8 cellular contexts compared by ENCODE assay signal in the genomic region with DNA sequence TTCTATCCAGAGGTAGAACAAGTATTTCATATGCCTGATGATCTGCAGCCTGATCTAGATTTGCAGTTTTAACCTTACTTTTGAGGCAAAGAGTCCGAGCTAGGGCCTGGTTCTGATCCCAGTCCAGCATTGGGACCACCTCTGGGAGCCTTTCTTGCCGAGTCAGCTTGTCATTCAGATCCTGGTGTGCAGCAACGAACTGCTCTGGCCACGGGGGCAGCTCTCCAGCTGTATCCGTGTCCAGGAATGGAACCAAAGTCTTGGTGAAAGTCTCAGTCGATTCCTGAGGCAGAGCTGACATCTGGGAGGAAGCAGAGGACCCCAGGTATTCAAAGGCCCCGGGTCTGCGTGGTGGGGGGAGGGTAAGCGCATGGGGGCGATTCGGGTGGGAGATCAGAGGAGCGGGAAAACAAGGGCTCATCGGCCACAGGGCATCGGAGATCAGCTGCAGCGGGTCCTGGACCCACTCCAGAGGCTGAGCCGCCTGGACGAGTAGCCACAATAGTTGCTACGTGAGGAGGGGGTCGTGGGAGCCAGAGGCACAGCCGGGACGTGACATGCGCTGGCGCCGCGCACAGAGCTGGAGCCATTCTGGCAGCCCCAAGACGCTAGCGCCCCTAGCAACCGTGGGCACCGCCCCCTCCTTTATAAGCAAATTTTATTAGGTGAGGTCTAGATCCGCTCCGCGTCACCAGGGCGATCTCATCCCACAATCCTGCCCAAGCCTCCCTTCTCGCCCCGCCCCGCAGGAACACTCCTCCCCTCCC. TPM values are rescaled to one million over a fixed set of nuclear protein-coding genes. Genes with fewer than 3 reads are reported as not detected.
DNase-seq lines count a peak whose midpoint lies in the region; ATAC-seq, FAIRE-seq and TF ChIP-seq lines count a peak whose summit lies in the region.

No MANE protein-coding gene starts in this region.

- POLR2A ChIA-PET in H1 (lab: Charles Lee; ENCODE audit: partially characterized antibody) = interaction anchor here (1.5 to 4.8 kb wide), 3 partner anchors 11 to 21 kb away, joined by 5 to 17 read pairs (median 5); no protein-coding TSS in a partner anchor

- TF ChIP-seq RAD21 in H1 (IDR thresholded peaks at IDR 0.05 in 1 of 2, conservative IDR thresholded peaks at IDR 0.05 in 1 of 2; ENCODE audit: low read depth in 2 of 2, low read length in 2 of 2) = no peak

- no peak overlapping the region for H2BK5ac ChIP-seq in H1 (ENCODE audit: low read depth, low read length)

- H3K27me3 ChIP-seq in BLaER1 treated with 17β-estradiol and CSF1 and Interleukin-3, amounts not matched to agents 10 nM and 100 nM = peaks cover 9 to 22% (median 19%) of the 10 kb centered on the region in 11 experiments
- H3K27me3 ChIP-seq in H1 (replicated peaks in 1 of 4; ENCODE audit: control insufficient read depth in 3 of 4, extremely low read depth in 1 of 4, insufficient read depth in 3 of 4, low read length in 3 of 4) = no peaks in the 10 kb centered on the region

- no peak overlapping the region for H3K27ac ChIP-seq in BLaER1 treated with 17β-estradiol and CSF1 and Interleukin-3, amounts not matched to agents 10 nM and 100 nM
- no peak overlapping the region for H3K27ac ChIP-seq in H1 (ENCODE audit: low read depth, low read length)

- peak overlapping the region; percentile 55; the same call in 1 of the 2 replicates for H2BK12ac ChIP-seq in H1 (ENCODE audit: low read depth, low read length)

- CTCF ChIA-PET in H1 (lab: Charles Lee; ENCODE audit: partially characterized antibody) = interaction anchor here (0.6 to 3.2 kb wide), 6 partner anchors 9 to 370 kb away, joined by 3 to 15 read pairs (median 3); no protein-coding TSS in a partner anchor

- H4K20me1 ChIP-seq in BLaER1 treated with 17β-estradiol and CSF1 and Interleukin-3, amounts not matched to agents 10 nM and 100 nM = no peaks in the 10 kb centered on the region
- H4K20me1 ChIP-seq in H1 (replicated peaks in 1 of 2; ENCODE audit: control insufficient read depth in 1 of 2, insufficient read depth in 2 of 2, low read length in 2 of 2) = no peaks in the 10 kb centered on the region

- peaks cover 0 to 13% (median 6%) of the 10 kb centered on the region in 10 experiments; a peak in 10 of 20 replicates for H3K4me1 ChIP-seq in BLaER1 treated with 17β-estradiol and CSF1 and Interleukin-3, amounts not matched to agents 10 nM and 100 nM
- H3K4me1 ChIP-seq in H1 (replicated peaks in 1 of 4; ENCODE audit: control insufficient read depth in 3 of 4, insufficient read depth in 4 of 4, low read length in 3 of 4) = peaks cover 0 to 10% (median 7%) of the 10 kb centered on the region in 4 experiments; a peak in 5 of 7 replicates

- no peak overlapping the region for H2BK120ac ChIP-seq in H1 (replicated peaks; ENCODE audit: low read depth, low read length)

- no peak overlapping the region for H3K9ac ChIP-seq in BLaER1 treated with 17β-estradiol and CSF1 and Interleukin-3, amounts not matched to agents 10 nM and 100 nM
- no peak overlapping the region for H3K9ac ChIP-seq in H1 (replicated peaks in 1 of 4; ENCODE audit: extremely low read depth in 1 of 4, low read depth in 3 of 4, low read length in 3 of 4)

- no peak overlapping the region for H4K8ac ChIP-seq in H1 (ENCODE audit: extremely low read depth, insufficient read depth, low read length)

- H2AFZ ChIP-seq in H1 (ENCODE audit: low read length) = no peak overlapping the region

- no peaks in the 10 kb centered on the region for H3K23me2 ChIP-seq in H1 (ENCODE audit: low read depth, low read length)

- H3K4ac ChIP-seq in H1 (replicated peaks; ENCODE audit: insufficient read length, low read depth, low read length) = no peak overlapping the region

- 91% methylated on average over 17 of the region's 36 CpGs; no CpG with 5 or more reads in 1 of the 2 experiments for WGBS in H1 (ENCODE audit: extremely low coverage in 1 of 2, insufficient coverage in 1 of 2, insufficient read length in 1 of 2, insufficient replicate concordance in 2 of 2, low coverage in 1 of 2, low lambda C conversion rate in 2 of 2, missing lambda C conversion rate in 1 of 2), 2 experiments

- no peaks in the 10 kb centered on the region for H3K9me3 ChIP-seq in BLaER1 treated with 17β-estradiol and CSF1 and Interleukin-3, amounts not matched to agents 10 nM and 100 nM (replicated peaks in 1 of 11)
- no peaks in the 10 kb centered on the region for H3K9me3 ChIP-seq in H1 (ENCODE audit: insufficient read depth in 2 of 2, low read depth in 1 of 2, low read length in 1 of 2)

- TF ChIP-seq CTCF in H1 (IDR thresholded peaks at IDR 0.05; ENCODE audit: control extremely low read depth in 1 of 3, insufficient read depth in 1 of 3, low read depth in 1 of 3, low read length in 3 of 3) (no peak), omental fat pad (IDR thresholded peaks at IDR 0.05) (no peak)

- H3K14ac ChIP-seq in H1 (ENCODE audit: insufficient read length) = no peak overlapping the region

- no peak overlapping the region for H4K5ac ChIP-seq in H1 (ENCODE audit: insufficient read length, low read depth, low read length)

- H3K56ac ChIP-seq in H1 (replicated peaks; ENCODE audit: insufficient read length, low read depth, low read length) = no peak overlapping the region

- no peaks in the 10 kb centered on the region for H3K79me1 ChIP-seq in H1 (ENCODE audit: low read depth, low read length)

- in situ Hi-C loops in ACHN (cut with HindIII; ENCODE audit: low pct_ligation_motif_present, low pct_unique_long_range_greater_than_20kb, low sequenced_read_pairs) = no loop called here

- no peak for TF ChIP-seq POLR2A in H1 (IDR thresholded peaks at IDR 0.05; ENCODE audit: control extremely low read depth in 1 of 2, low read depth in 2 of 2, low read length in 2 of 2)

- FAIRE-seq in H1 (lab: Jason Lieb, UNC) = no peak

- no peak for TF ChIP-seq EP300 in H1 (IDR thresholded peaks at IDR 0.05; ENCODE audit: borderline replicate concordance in 1 of 2, low read depth in 2 of 2, low read length in 2 of 2)

- no peak overlapping the region for H4K91ac ChIP-seq in H1 (replicated peaks; ENCODE audit: insufficient read length, low read length)

- peak overlapping the region; percentile 81; the same call in 1 of the 2 replicates for H2BK15ac ChIP-seq in H1 (ENCODE audit: low read length)

- no peak overlapping the region; a peak in 1 of 20 replicates for H3K4me3 ChIP-seq in BLaER1 treated with 17β-estradiol and CSF1 and Interleukin-3, amounts not matched to agents 10 nM and 100 nM
- no peak overlapping the region for H3K4me3 ChIP-seq in H1 (ENCODE audit: extremely low read depth in 1 of 4, insufficient read depth in 2 of 4, low read depth in 3 of 4, low read length in 4 of 4)

- DNase-seq in NCI-H146 treated with DMSO at 0.1 percent for 48 hours (lab: John Stamatoyannopoulos, UW; ENCODE audit: unreplicated experiment) (peak; percentile 25), H1 (ENCODE audit: low read depth in 1 of 2, low spot score in 2 of 2) (no peak), omental fat pad (ENCODE audit: low spot score) (no peak), cerebellar nuclear complex (lab: John Stamatoyannopoulos, UW) (no peak), ACHN (no peak), activated T-cell treated with anti-CD3 and anti-CD28 coated beads for 4 hours (no peak)

- no peak overlapping the region for H3K23ac ChIP-seq in H1 (ENCODE audit: insufficient read length)

- H3K18ac ChIP-seq in H1 (ENCODE audit: extremely low read depth, low read length) = no peak overlapping the region

- H2AK5ac ChIP-seq in H1 (ENCODE audit: low read depth, low read length) = peak overlapping the region; percentile 30; the same call in 1 of the 2 replicates

- H3K79me2 ChIP-seq in H1 (ENCODE audit: control insufficient read depth in 1 of 2, insufficient read depth in 2 of 2, low read length in 2 of 2) = no peaks in the 10 kb centered on the region

- H3K4me2 ChIP-seq in BLaER1 treated with 17β-estradiol and CSF1 and Interleukin-3, amounts not matched to agents 10 nM and 100 nM = peak overlapping the region in 10 of 11 experiments; percentile 22 to 59 (median 42); a peak in 12 of 22 replicates
- no peak overlapping the region for H3K4me2 ChIP-seq in H1 (ENCODE audit: insufficient read depth in 1 of 2, low read depth in 2 of 2, low read length in 2 of 2)

- peak; percentile 87 for ATAC-seq in omental fat pad (ENCODE audit: low FRiP score)
- ATAC-seq in GM19035 (IDR thresholded peaks at IDR 0.05; ENCODE audit: unreplicated experiment) = no peak

- no peaks in the 10 kb centered on the region for H3K36me3 ChIP-seq in BLaER1 treated with 17β-estradiol and CSF1 and Interleukin-3, amounts not matched to agents 10 nM and 100 nM
- H3K36me3 ChIP-seq in H1 (ENCODE audit: control insufficient read depth in 2 of 4, insufficient read depth in 4 of 4, low read length in 3 of 4) = no peaks in the 10 kb centered on the region

- 0 out of 2 replicates have a peak overlapping the region, but pooled peaks have one; percentile 86 for H2BK20ac ChIP-seq in H1 (ENCODE audit: low read length)

TF ChIP-seq in H1, 55 proteins besides CTCF, POLR2A, EP300 and RAD21 (continues in another document):
- TF ChIP-seq RNF2 (IDR thresholded peaks at IDR 0.05; ENCODE audit: borderline replicate concordance, low read depth, low read length, missing control alignments, poor library complexity, severe bottlenecking) (no peak), CBX8 (IDR thresholded peaks at IDR 0.05; ENCODE audit: borderline replicate concordance, low read depth, low read length) (no peak), TBP (IDR thresholded peaks at IDR 0.05; ENCODE audit: low read depth, low read length) (no peak), MAFK (IDR thresholded peaks at IDR 0.05; ENCODE audit: low read depth, low read length) (no peak)

RNA-seq across cellular contexts. Expression of gene BSDC1, which starts 32.4 kb away (rescaled TPM):
- total RNA-seq in H1 (2021; fragmentation: NEBNext Ultra II Directional; extraction: Animal tissue kit (Norgen Biotek cat#: 25700)) = 40.7 and 42.9 TPM in 2 replicates
- 23.3 and 24.8 TPM in 2 replicates for polyA plus RNA-seq in H1 (2011; rRNA removed)
- 33.0 TPM for polyA plus RNA-seq in H1 (2011; cell fraction: cytosol; rRNA removed)
- polyA plus RNA-seq in H1 (2011; cell fraction: nucleus; rRNA removed) = 50.6 TPM
- polyA plus RNA-seq in H1 (2012, experiment 1 of 2) = 31.2 to 34.6 TPM (median 32.6 TPM) in 4 replicates
- polyA plus RNA-seq in H1 (2012, experiment 2 of 2) = 27.9 TPM
- polyA plus RNA-seq in H1 (2013, experiment 1 of 2) = 29.6 TPM
- polyA plus RNA-seq in H1 (2013, experiment 2 of 2) = 27.2 TPM
- polyA minus RNA-seq in H1 (2011; rRNA and poly(A)+ RNA removed) = 33.0 and 33.3 TPM in 2 replicates
- 19.5 TPM for polyA minus RNA-seq in H1 (2011; cell fraction: cytosol; rRNA and poly(A)+ RNA removed)
- polyA minus RNA-seq in H1 (2011; cell fraction: nucleus; rRNA and poly(A)+ RNA removed) = 33.1 TPM
- 10 to 100 TPM; 51.9 to 73.1 (median 69.5) TPM for total RNA-seq in omental fat pad

RNA-seq across cellular contexts. Expression of gene ZBTB8B, which starts 38.2 kb away (rescaled TPM):
- total RNA-seq in H1 (2021; fragmentation: NEBNext Ultra II Directional; extraction: Animal tissue kit (Norgen Biotek cat#: 25700)) = 3.5 and 3.7 TPM in 2 replicates
- polyA plus RNA-seq in H1 (2011; rRNA removed) = 1.2 and 1.3 TPM in 2 replicates
- 1.5 TPM for polyA plus RNA-seq in H1 (2011; cell fraction: cytosol; rRNA removed)
- 1.6 TPM for polyA plus RNA-seq in H1 (2011; cell fraction: nucleus; rRNA removed)
- 1.5 to 2.7 TPM (median 2.0 TPM) in 4 replicates for polyA plus RNA-seq in H1 (2012, experiment 1 of 2)
- 0.54 TPM for polyA plus RNA-seq in H1 (2012, experiment 2 of 2)
- 1.7 TPM for polyA plus RNA-seq in H1 (2013, experiment 1 of 2)
- polyA plus RNA-seq in H1 (2013, experiment 2 of 2) = 1.6 TPM
- polyA minus RNA-seq in H1 (2011; rRNA and poly(A)+ RNA removed) = 2.8 and 3.0 TPM in 2 replicates
- 1.7 TPM for polyA minus RNA-seq in H1 (2011; cell fraction: cytosol; rRNA and poly(A)+ RNA removed)
- 2.3 TPM for polyA minus RNA-seq in H1 (2011; cell fraction: nucleus; rRNA and poly(A)+ RNA removed)
- under 1 TPM in 1 of 4 donors, not detected in 3; under 0.01 TPM for total RNA-seq in omental fat pad

Comparison
In these comparisons a context has a peak if more than half of its experiments do, and no peak if none do; other contexts are left out.
1. H3K4me2 ChIP-seq: peak in BLaER1 treated with 17β-estradiol and CSF1 and Interleukin-3, amounts not matched to agents 10 nM and 100 nM (10 of 11); none in H1 (0 of 2).